ENCODE assay signal across 10 cellular contexts in genomic region chr16:89712476-89712805, GRCh38. TPM values are rescaled to one million over a fixed set of nuclear protein-coding genes. Genes with fewer than 3 reads are reported as not detected.
DNase-seq lines count a peak whose midpoint lies in the region; ATAC-seq and TF ChIP-seq lines count a peak whose summit lies in the region.
"Had no signal": no experiment of that assay in that cellular context is flagged by ENCODE, and none has a peak within 500 bp of the region (broad histone marks: within the 10 kb centered on the region; RNA-seq: fewer than 3 reads in every experiment).

No MANE protein-coding gene starts in this region.

- H3K4me1 ChIP-seq in Caco-2 (peaks cover 6% of the 10 kb centered on the region; the same call in 1 of the 2 replicates), breast epithelium (peaks cover 0 to 9% of the 10 kb centered on the region in 2 donors), upper lobe of right lung (peaks cover 4% of the 10 kb centered on the region), adrenal gland (replicated peaks in 1 of 2) (peaks cover 6 to 11% of the 10 kb centered on the region in 2 donors)

- BruUV-seq in Caco-2 (replicated peaks; lab: Mats Ljungman, UMichigan): no TSS peak

- TF ChIP-seq POLR2A in breast epithelium (IDR thresholded peaks at IDR 0.05) (no peak), adrenal gland (IDR thresholded peaks at IDR 0.05) (no peak)

- ATAC-seq in naive B cell (ENCODE audit: low read depth in 2 of 2) (no peak), upper lobe of right lung (no peak)

- TF ChIP-seq CTCF in Caco-2 (IDR thresholded peaks at IDR 0.05; ENCODE audit: insufficient read depth in 1 of 2, low read depth in 1 of 2, low read length in 1 of 2, severe bottlenecking in 1 of 2, unreplicated experiment in 1 of 2) (no peak), breast epithelium (IDR thresholded peaks at IDR 0.05) (no peak), upper lobe of right lung (IDR thresholded peaks at IDR 0.05) (no peak), adrenal gland (IDR thresholded peaks at IDR 0.05) (no peak)

- no peaks in the 10 kb centered on the region for H3K27me3 ChIP-seq in Caco-2 (replicated peaks; ENCODE audit: control insufficient read depth, insufficient read depth, low read length)
- no peaks in the 10 kb centered on the region for H3K27me3 ChIP-seq in breast epithelium
- peaks cover 7% of the 10 kb centered on the region for H3K27me3 ChIP-seq in upper lobe of right lung
- no peaks in the 10 kb centered on the region for H3K27me3 ChIP-seq in adrenal gland

- H3K27ac Mint-ChIP-seq in Caco-2 (ENCODE audit: unreplicated experiment) (peak overlapping the region; percentile 69), naive B cell (peak overlapping the region in 2 of 6 donors; percentile 47 to 68)

- H3K36me3 ChIP-seq in Caco-2 (ENCODE audit: control insufficient read depth, insufficient read depth, low read length) (no peaks in the 10 kb centered on the region), KOPT-K1 (ENCODE audit: insufficient read depth, low read length) (peaks cover 26% of the 10 kb centered on the region), breast epithelium (no peaks in the 10 kb centered on the region), upper lobe of right lung (no peaks in the 10 kb centered on the region), adrenal gland (replicated peaks in 1 of 2) (no peaks in the 10 kb centered on the region)

- CTCF ChIA-PET in Caco-2 (lab: Charles Lee): interaction anchor here (2.1 kb wide), 1 partner anchor 12 kb away, joined by 15 read pairs; the partner anchor contains the start of gene SPATA2L

- peak overlapping the region; percentile 50 for H3K4me3 ChIP-seq in Caco-2 (ENCODE audit: low read depth, low read length)
- peak overlapping the region in 2 of 3 donors; percentile 55 to 66 for H3K4me3 ChIP-seq in breast epithelium
- H3K4me3 ChIP-seq in upper lobe of right lung: no peak overlapping the region
- H3K4me3 ChIP-seq in adrenal gland: no peak overlapping the region

- WGBS in adrenal gland, 4 donors: 21 to 40% (median 30%) methylated on average over 9 to 11 of the region's 11 CpGs

- H3K9me3 Mint-ChIP-seq in Caco-2 (ENCODE audit: unreplicated experiment): no peaks in the 10 kb centered on the region
- no peaks in the 10 kb centered on the region for H3K9me3 Mint-ChIP-seq in naive B cell
- H3K9me3 Mint-ChIP-seq: activated naive CD4-positive, alpha-beta T cell treated with anti-CD3 and anti-CD28 coated beads, Interleukin-2, amount 50 U/mL, for 72 hours had no signal

- intact Hi-C loops in Caco-2 (cut with micrococcal nuclease; ENCODE audit: unreplicated experiment) (loop anchor here (1.0 kb wide), 1 partner anchor 8 kb away; the partner anchor contains the start of gene VPS9D1), breast epithelium (cut with DNase I; ENCODE audit: low total_unique reads) (no loop called here), upper lobe of right lung (cut with DNase I) (no loop called here), adrenal gland (cut with DNase I) (no loop called here)

- peak overlapping the region; percentile 82 for H3K4me3 Mint-ChIP-seq in Caco-2 (ENCODE audit: unreplicated experiment)
- H3K4me3 Mint-ChIP-seq in naive B cell: peak overlapping the region in 7 of 8 donors; percentile 21 to 89 (median 69)

- H3K9me3 ChIP-seq in Caco-2: no peaks in the 10 kb centered on the region
- H3K9me3 ChIP-seq in KOPT-K1 (ENCODE audit: insufficient read depth, low read length, poor library complexity, severe bottlenecking): no peaks in the 10 kb centered on the region
- no peaks in the 10 kb centered on the region for H3K9me3 ChIP-seq in breast epithelium
- H3K9me3 ChIP-seq in upper lobe of right lung: no peaks in the 10 kb centered on the region
- no peaks in the 10 kb centered on the region for H3K9me3 ChIP-seq in adrenal gland (replicated peaks in 1 of 3)

- peak overlapping the region; percentile 73 for H3K27ac ChIP-seq in KOPT-K1 (ENCODE audit: low read depth, low read length, poor library complexity, severe bottlenecking)
- no peak overlapping the region for H3K27ac ChIP-seq in breast epithelium
- no peak overlapping the region for H3K27ac ChIP-seq in upper lobe of right lung
- H3K27ac ChIP-seq in adrenal gland: no peak overlapping the region

- H3K4me1 Mint-ChIP-seq in Caco-2 (ENCODE audit: low read depth, unreplicated experiment) (peaks cover 7% of the 10 kb centered on the region), naive B cell (no peaks in the 10 kb centered on the region)

- H3K36me3 Mint-ChIP-seq in Caco-2 (ENCODE audit: insufficient read depth, unreplicated experiment) (peaks cover 29% of the 10 kb centered on the region), naive B cell (no peaks in the 10 kb centered on the region)

- no peak for DNase-seq in Caco-2
- DNase-seq in breast epithelium (ENCODE audit: low spot score in 2 of 2): no peak
- DNase-seq in naive B cell: no peak
- no peak for DNase-seq in NCI-H187 (lab: John Stamatoyannopoulos, UW)
- no peak for DNase-seq in upper lobe of right lung
- no peak for DNase-seq in NK-92 treated with Interleukin-12 subunit alpha and Interleukin-12 subunit beta, amount 100 ng/mL, for 24 hours (lab: John Stamatoyannopoulos, UW)
- no peak for DNase-seq in adrenal gland
- DNase-seq: NCI-H1048 had no signal

- POLR2A ChIA-PET in Caco-2 (lab: Charles Lee): interaction anchor here (1.5 kb wide), 1 partner anchor 12 kb away, joined by 5 read pairs; no protein-coding TSS in a partner anchor

- H3K27me3 Mint-ChIP-seq in Caco-2 (ENCODE audit: insufficient read depth, unreplicated experiment) (no peaks in the 10 kb centered on the region), naive B cell (no peaks in the 10 kb centered on the region)

RNA-seq across cellular contexts. Expression of gene VPS9D1, which starts 8.3 kb away (rescaled TPM):
- total RNA-seq in Caco-2 (2022) (6.1 and 6.3 TPM in 2 replicates), breast epithelium (1 to 10 TPM; 4.8 to 6.6 (median 5.4) TPM), upper lobe of right lung (15.7 TPM), adrenal gland (10 to 100 TPM; 13.9 to 39.5 (median 23.2) TPM)
- polyA plus RNA-seq in naive B cell (ENCODE audit: low read depth in 6 of 6) (under 1 TPM in 5 of 6 donors, not detected in 1; 0.14 to 0.88 (median 0.51) TPM), adrenal gland (100 to 1,000 TPM in 1 of 3 donors, 10 to 100 TPM in 1, 1 to 10 TPM in 1; 3.9 to 102 (median 62.3) TPM)

RNA-seq across cellular contexts. Expression of gene ZNF276, which starts 8.9 kb away (rescaled TPM):
- total RNA-seq in Caco-2 (2022) (28.1 and 35.4 TPM in 2 replicates), breast epithelium (10 to 100 TPM; 19.2 to 48.5 (median 31.2) TPM), upper lobe of right lung (35.8 TPM), adrenal gland (10 to 100 TPM; 11.8 to 35.0 (median 22.4) TPM)
- polyA plus RNA-seq in naive B cell (ENCODE audit: low read depth in 6 of 6) (10 to 100 TPM in 2 of 6 donors, 1 to 10 TPM in 3, under 1 TPM in 1; 0.22 to 32.6 (median 8.3) TPM), adrenal gland (10 to 100 TPM in 2 of 3 donors, 1 to 10 TPM in 1; 9.3 to 84.5 (median 76.0) TPM)

RNA-seq across cellular contexts. Expression of gene SPATA2L, which starts 10.9 kb away (rescaled TPM):
- total RNA-seq in Caco-2 (2022) (16.4 and 18.5 TPM in 2 replicates), breast epithelium (10 to 100 TPM in 2 of 3 donors, 1 to 10 TPM in 1; 9.0 to 15.1 (median 14.3) TPM), upper lobe of right lung (13.3 TPM), adrenal gland (10 to 100 TPM in 5 of 8 donors, 1 to 10 TPM in 3; 5.1 to 29.4 (median 11.2) TPM)
- polyA plus RNA-seq in naive B cell (ENCODE audit: low read depth in 6 of 6) (10 to 100 TPM in 1 of 6 donors, 1 to 10 TPM in 5; 5.9 to 18.8 (median 8.6) TPM), adrenal gland (10 to 100 TPM in 2 of 3 donors, under 1 TPM in 1; 0.20 to 17.5 (median 17.4) TPM)

RNA-seq across cellular contexts. Expression of gene CDK10, which starts 26.0 kb away (rescaled TPM):
- total RNA-seq in Caco-2 (2022): 135 and 140 TPM in 2 replicates
- total RNA-seq in breast epithelium: 10 to 100 TPM; 31.2 to 84.9 (median 67.2) TPM
- polyA plus RNA-seq in naive B cell (ENCODE audit: low read depth in 6 of 6): 10 to 100 TPM; 16.7 to 27.7 (median 19.6) TPM
- total RNA-seq in upper lobe of right lung: 81.5 TPM
- total RNA-seq in adrenal gland: 100 to 1,000 TPM in 1 of 8 donors, 10 to 100 TPM in 7; 31.5 to 127 (median 58.2) TPM
- polyA plus RNA-seq in adrenal gland: 100 to 1,000 TPM in 2 of 3 donors, 10 to 100 TPM in 1; 29.5 to 289 (median 159) TPM

RNA-seq across cellular contexts. Expression of gene SPATA33, which starts 54.8 kb away (rescaled TPM):
- total RNA-seq in Caco-2 (2022) (19.7 and 29.1 TPM in 2 replicates), breast epithelium (1 to 10 TPM; 3.8 to 7.2 (median 5.9) TPM), upper lobe of right lung (8.1 TPM), adrenal gland (1 to 10 TPM; 1.9 to 7.5 (median 3.7) TPM)
- polyA plus RNA-seq in naive B cell (ENCODE audit: low read depth in 6 of 6) (1 to 10 TPM in 5 of 6 donors, not detected in 1; 1.5 to 3.2 (median 2.5) TPM), adrenal gland (10 to 100 TPM in 1 of 3 donors, 1 to 10 TPM in 2; 5.1 to 13.5 (median 6.5) TPM)

Comparison
In these comparisons a context has a peak if more than half of its experiments do, and no peak if none do; other contexts are left out.
1. H3K4me3 ChIP-seq: peak in Caco-2 (single experiment) and breast epithelium (2 of 3); none in upper lobe of right lung (single experiment) and adrenal gland (0 of 4).